In the genomic region with DNA sequence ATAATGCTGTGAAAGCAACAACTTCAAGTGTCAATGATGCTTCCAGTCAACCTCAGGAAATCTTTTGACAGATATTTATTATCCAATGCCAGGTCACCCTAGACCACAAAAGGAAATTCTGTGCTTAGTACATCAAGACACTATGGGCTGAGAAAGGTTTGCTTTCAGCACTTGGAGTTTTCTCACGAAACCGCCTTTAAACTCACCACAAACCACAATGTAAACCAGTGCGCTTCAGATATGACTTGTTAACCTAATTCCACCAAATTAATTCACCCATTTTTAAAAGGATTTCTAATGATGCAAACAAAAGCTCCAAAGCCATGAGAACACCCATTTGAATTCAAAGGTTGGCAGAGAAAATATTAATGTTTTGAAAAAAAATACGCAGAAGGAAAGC, we compare ENCODE assay signal across 11 cellular contexts.
DNase-seq lines count a peak whose midpoint lies in the region; ATAC-seq and TF ChIP-seq lines count a peak whose summit lies in the region.
"Had no signal": no experiment of that assay in that cellular context is flagged by ENCODE, and none has a peak within 500 bp of the region (broad histone marks: within the 10 kb centered on the region; RNA-seq: fewer than 3 reads in every experiment).

No MANE protein-coding gene starts in this region.

- H3K36me3 ChIP-seq in neural progenitor cell: no peaks in the 10 kb centered on the region
- H3K36me3 ChIP-seq: tibial artery had no signal

- no peak overlapping the region for H3K4me3 Mint-ChIP-seq in neural progenitor cell

- no peaks in the 10 kb centered on the region for H3K79me2 ChIP-seq in neural progenitor cell (ENCODE audit: low read depth)

- H3K4me2 ChIP-seq in neural progenitor cell: peak overlapping the region; percentile 69

- H3K27ac Mint-ChIP-seq in neural progenitor cell: peak overlapping the region; percentile 83

- no peaks in the 10 kb centered on the region for H4K20me1 ChIP-seq in neural progenitor cell (ENCODE audit: low read depth)

- no peaks in the 10 kb centered on the region for H3K36me3 Mint-ChIP-seq in neural progenitor cell

- peaks cover 27% of the 10 kb centered on the region for H3K27me3 ChIP-seq in neural progenitor cell
- H3K27me3 ChIP-seq: tibial artery had no signal

- CTCF ChIA-PET in GM10248 (lab: Yijun Ruan, JAX): interaction anchor here (2.6 kb wide), 1 partner anchor 10 kb away, joined by 12 read pairs; no protein-coding TSS in a partner anchor

- no peak overlapping the region for H3K4me3 ChIP-seq in neural progenitor cell
- H3K4me3 ChIP-seq: tibial artery had no signal

- H3F3A ChIP-seq in neural progenitor cell (ENCODE audit: low read depth): peaks cover 17% of the 10 kb centered on the region

- H3K9ac ChIP-seq in neural progenitor cell: no peak overlapping the region

- ATAC-seq in GM19351 (IDR thresholded peaks at IDR 0.05; ENCODE audit: unreplicated experiment): peak; percentile 75
- peak; percentile 62 for ATAC-seq in HG02938 (IDR thresholded peaks at IDR 0.05; ENCODE audit: unreplicated experiment)

- H3K9me3 ChIP-seq in neural progenitor cell (ENCODE audit: low read depth): no peaks in the 10 kb centered on the region
- H3K9me3 ChIP-seq: tibial artery had no signal

- POLR2A ChIA-PET in GM10248 (lab: Yijun Ruan, JAX): no interaction called here

- no peak overlapping the region for H2AFZ ChIP-seq in neural progenitor cell (replicated peaks)

- peaks cover 30% of the 10 kb centered on the region for H3K4me1 ChIP-seq in neural progenitor cell

- TF ChIP-seq CTCF in neural progenitor cell (IDR thresholded peaks at IDR 0.05) (no peak), GM10248 (IDR thresholded peaks at IDR 0.05; ENCODE audit: control extremely low read depth, extremely low read depth, low read depth, missing control alignments) (no peak)

- H3K27ac ChIP-seq in neural progenitor cell: no peak overlapping the region
- H3K27ac ChIP-seq: tibial artery had no signal

- peaks cover 2% of the 10 kb centered on the region for H3K9me3 Mint-ChIP-seq in neural progenitor cell

- H3K4me1 Mint-ChIP-seq in neural progenitor cell: peaks cover 60% of the 10 kb centered on the region

- H3K27me3 Mint-ChIP-seq in neural progenitor cell (ENCODE audit: insufficient read depth, low read depth): peaks cover 5% of the 10 kb centered on the region

- DNase-seq in NOMO-1 (lab: John Stamatoyannopoulos, UW; ENCODE audit: unreplicated experiment in 2 of 2) (peak; percentile 63 to 75), neural progenitor cell (ENCODE audit: low spot score) (no peak), 8988T (no peak), COLO668 (lab: John Stamatoyannopoulos, UW; ENCODE audit: unreplicated experiment) (no peak), GM10248 (ENCODE audit: extremely low spot score) (no peak)
- DNase-seq: glutamatergic neuron; NCI-H2081 treated with DMSO at 0.1 percent for 48 hours; stimulated activated CD4-positive, alpha-beta T cell treated with anti-CD3 and anti-CD28 coated beads, Interleukin-2, amount 100 ng/mL, for 48 hours; tibial artery had no signal

Comparison
In these comparisons a context has a peak if more than half of its experiments do, and no peak if none do; other contexts are left out.
1. DNase-seq: peak in NOMO-1 (2 of 2); none in neural progenitor cell (single experiment), 8988T (single experiment), COLO668 (single experiment) and GM10248 (single experiment).